Comparison of ENCODE assay signal across 20 cellular contexts in genomic region chr20:46963196-46963529, GRCh38.
A peak's percentile ranks its signal among the peaks of the same experiment; 100 is the strongest.
DNase-seq lines count a peak whose midpoint lies in the region; ATAC-seq and TF ChIP-seq lines count a peak whose summit lies in the region.
"Had no signal": no experiment of that assay in that cellular context is flagged by ENCODE, and none has a peak within 500 bp of the region (broad histone marks: within the 10 kb centered on the region; RNA-seq: fewer than 3 reads in every experiment).

No MANE protein-coding gene starts in this region.

- H3K27me3 ChIP-seq in mammary epithelial cell (ENCODE audit: insufficient read depth, low read length) (no peaks in the 10 kb centered on the region), esophagus squamous epithelium (peaks cover 0 to 8% (median 0%) of the 10 kb centered on the region in 4 donors), Peyer's patch (no peaks in the 10 kb centered on the region)

- ATAC-seq in GM18909 (IDR thresholded peaks at IDR 0.05; ENCODE audit: poor library complexity, unreplicated experiment) = no peak
- ATAC-seq: activated naive CD4-positive, alpha-beta T cell treated with anti-CD3 and anti-CD28 coated beads, Interleukin-2, amount 50 U/mL, for 72 hours; left ventricle myocardium superior had no signal

- no peaks in the 10 kb centered on the region for H3K36me3 ChIP-seq in mammary epithelial cell (ENCODE audit: insufficient read depth, low read length)
- H3K36me3 ChIP-seq in esophagus squamous epithelium = no peaks in the 10 kb centered on the region
- H3K36me3 ChIP-seq in Peyer's patch = no peaks in the 10 kb centered on the region

- peaks cover 12% of the 10 kb centered on the region for H3K36me3 Mint-ChIP-seq in MCF 10A (ENCODE audit: insufficient read depth, unreplicated experiment)
- H3K36me3 Mint-ChIP-seq: activated naive CD4-positive, alpha-beta T cell treated with anti-CD3 and anti-CD28 coated beads, Interleukin-2, amount 50 U/mL, for 72 hours; immature natural killer cell had no signal

- no peak overlapping the region for H3K4me3 Mint-ChIP-seq in MCF 10A (ENCODE audit: unreplicated experiment)
- H3K4me3 Mint-ChIP-seq: CD4-positive, alpha-beta T cell; endodermal cell; immature natural killer cell had no signal

- H3K4me1 ChIP-seq in mammary epithelial cell (ENCODE audit: insufficient read depth, low read length) (peaks cover 31% of the 10 kb centered on the region), esophagus squamous epithelium (peaks cover 18 to 75% (median 29%) of the 10 kb centered on the region in 3 donors), Peyer's patch (no peaks in the 10 kb centered on the region)

- peaks cover 29% of the 10 kb centered on the region for H3K4me1 Mint-ChIP-seq in MCF 10A (ENCODE audit: insufficient read depth, unreplicated experiment)
- H3K4me1 Mint-ChIP-seq: immature natural killer cell had no signal

- H3K27ac Mint-ChIP-seq in MCF 10A (ENCODE audit: low read depth, unreplicated experiment) = peak overlapping the region; percentile 57
- H3K27ac Mint-ChIP-seq: activated naive CD4-positive, alpha-beta T cell treated with anti-CD3 and anti-CD28 coated beads, Interleukin-2, amount 50 U/mL, for 72 hours; CD4-positive, alpha-beta T cell; endodermal cell; immature natural killer cell had no signal

- no peak overlapping the region for H3K9ac ChIP-seq in mammary epithelial cell (ENCODE audit: insufficient read depth, low read length)

- BruUV-seq in MCF 10A (replicated peaks; lab: Mats Ljungman, UMichigan) (no TSS peak), mammary epithelial cell (replicated peaks; lab: Mats Ljungman, UMichigan) (no TSS peak)

- H3K9me3 ChIP-seq in mammary epithelial cell (replicated peaks; ENCODE audit: insufficient read depth, low read length) (no peaks in the 10 kb centered on the region), esophagus squamous epithelium (no peaks in the 10 kb centered on the region), Peyer's patch (no peaks in the 10 kb centered on the region)

- TF ChIP-seq CTCF in MCF 10A (IDR thresholded peaks at IDR 0.05; ENCODE audit: unreplicated experiment) (no peak), mammary epithelial cell (conservative IDR thresholded peaks at IDR 0.05 in 1 of 2, IDR thresholded peaks at IDR 0.05 in 1 of 2; ENCODE audit: extremely low read depth in 1 of 2, insufficient read depth in 1 of 2, low read depth in 1 of 2, low read length in 2 of 2) (no peak), esophagus squamous epithelium (IDR thresholded peaks at IDR 0.05) (peak in 1 of 6 experiments; percentile 15), Peyer's patch (IDR thresholded peaks at IDR 0.05) (no peak)

- H4K20me1 ChIP-seq in mammary epithelial cell (ENCODE audit: insufficient read depth, low read length) = no peaks in the 10 kb centered on the region

- no peak overlapping the region for H3K4me3 ChIP-seq in mammary epithelial cell (replicated peaks in 1 of 3; ENCODE audit: insufficient read depth in 1 of 3, low read depth in 2 of 3, low read length in 3 of 3)
- no peak overlapping the region for H3K4me3 ChIP-seq in esophagus squamous epithelium
- H3K4me3 ChIP-seq in Peyer's patch = no peak overlapping the region

- intact Hi-C loops in MCF 10A (cut with micrococcal nuclease) = no loop called here
- intact Hi-C loops in mammary epithelial cell (cut with micrococcal nuclease) = loop anchor here (10.0 kb wide), 1 partner anchor 162 kb away; no protein-coding TSS in a partner anchor
- intact Hi-C loops in esophagus squamous epithelium (cut with DNase I) = no loop called here

- no peak overlapping the region for H3K27ac ChIP-seq in mammary epithelial cell (ENCODE audit: insufficient read depth, low read depth, low read length)
- peak overlapping the region in 3 of 4 donors; percentile 80 to 87 (median 83) for H3K27ac ChIP-seq in esophagus squamous epithelium
- no peak overlapping the region for H3K27ac ChIP-seq in Peyer's patch

- H3K9me3 Mint-ChIP-seq in MCF 10A (ENCODE audit: unreplicated experiment) = no peaks in the 10 kb centered on the region
- H3K9me3 Mint-ChIP-seq: activated naive CD4-positive, alpha-beta T cell treated with anti-CD3 and anti-CD28 coated beads, Interleukin-2, amount 50 U/mL, for 72 hours had no signal

- in situ Hi-C loops in mammary epithelial cell (cut with MboI; ENCODE audit: low sequenced_read_pairs in 2 of 2) = no loop called here

- DNase-seq in MCF 10A (ENCODE audit: unreplicated experiment) = peak; percentile 22
- no peak for DNase-seq in mammary epithelial cell
- DNase-seq in RPMI7951 (ENCODE audit: low read depth) = peak; percentile 69
- DNase-seq in esophagus squamous epithelium (lab: John Stamatoyannopoulos, UW) = no peak
- DNase-seq in activated T-cell treated with anti-CD3 and anti-CD28 coated beads, Interleukin-2, amount 50 U/mL, for 1 hour = no peak
- no peak for DNase-seq in SK-N-DZ (ENCODE audit: low spot score)
- no peak for DNase-seq in Peyer's patch
- DNase-seq: activated CD8-positive, alpha-beta memory T cell treated with anti-CD3 and anti-CD28 coated beads for 24 hours; CD4-positive, alpha-beta T cell; DND-41; endodermal cell; immature natural killer cell; KG1; left ventricle myocardium superior; nucleus accumbens; Right ventricle myocardium superior; stimulated activated CD4-positive, alpha-beta T cell treated with anti-CD3 and anti-CD28 coated beads, Interleukin-12 subunit alpha, Interleukin-12 subunit beta, amount 100 ng/mL, for 4 hours; T-helper 2 cell had no signal

- H2AFZ ChIP-seq in mammary epithelial cell (ENCODE audit: low read depth, low read length) = no peak overlapping the region

- no peaks in the 10 kb centered on the region for H3K27me3 Mint-ChIP-seq in MCF 10A (ENCODE audit: insufficient read depth, unreplicated experiment)

- CTCF ChIA-PET in MCF 10A (lab: Yijun Ruan, JAX) = interaction anchor here (0.5 to 0.7 kb wide), 2 partner anchors 9 to 340 kb away, joined by 4 to 5 read pairs; no protein-coding TSS in a partner anchor
- CTCF ChIA-PET in mammary epithelial cell (lab: Charles Lee; ENCODE audit: low non-redundant PET) = no interaction called here

- no peak overlapping the region for H3K4me2 ChIP-seq in mammary epithelial cell (ENCODE audit: insufficient read depth, low read depth, low read length)

- WGBS in mammary epithelial cell (ENCODE audit: low coverage, missing lambda C conversion rate) = 5% methylated on average over 3 of the region's 3 CpGs
- WGBS in esophagus squamous epithelium, 2 donors = 16 to 41% methylated on average over 3 of the region's 3 CpGs

- dilution Hi-C loops in mammary epithelial cell (cut with HindIII; ENCODE audit: low sequenced_read_pairs) = no loop called here

- POLR2A ChIA-PET in MCF 10A (lab: Yijun Ruan, JAX) = interaction anchor here (1.2 kb wide), 1 partner anchor 8 kb away, joined by 5 read pairs; no protein-coding TSS in a partner anchor

- H3K79me2 ChIP-seq in mammary epithelial cell (ENCODE audit: insufficient read depth, low read length) = no peaks in the 10 kb centered on the region

- TF ChIP-seq POLR2A in esophagus squamous epithelium (IDR thresholded peaks at IDR 0.05) = no peak
- TF ChIP-seq POLR2A in Peyer's patch (IDR thresholded peaks at IDR 0.05) = no peak

Comparison
In these comparisons a context has a peak if more than half of its experiments do, and no peak if none do; other contexts are left out.
1. DNase-seq: peak in MCF 10A (single experiment) and RPMI7951 (single experiment); none in mammary epithelial cell (single experiment), esophagus squamous epithelium (single experiment), activated T-cell treated with anti-CD3 and anti-CD28 coated beads, Interleukin-2, amount 50 U/mL, for 1 hour (single experiment), SK-N-DZ (single experiment) and Peyer's patch (0 of 3).
2. H3K27ac ChIP-seq: peak in esophagus squamous epithelium (3 of 4); none in mammary epithelial cell (single experiment) and Peyer's patch (0 of 4).